21 cellular contexts compared by ENCODE assay signal in genomic region chr20:43579861-43580793, GRCh38. TPM values are rescaled to one million over a fixed set of nuclear protein-coding genes. Genes with fewer than 3 reads are reported as not detected.
DNase-seq lines count a peak whose midpoint lies in the region; ATAC-seq and TF ChIP-seq lines count a peak whose summit lies in the region.
"Had no signal": no experiment of that assay in that cellular context is flagged by ENCODE, and none has a peak within 500 bp of the region (broad histone marks: within the 10 kb centered on the region; RNA-seq: fewer than 3 reads in every experiment).

No MANE protein-coding gene starts in this region.

- peak; percentile 43 for DNase-seq in LoVo (ENCODE audit: low spot score)
- peak; percentile 23 for DNase-seq in colonic mucosa
- DNase-seq in spleen = peak; percentile 11
- DNase-seq in AML-193 (lab: John Stamatoyannopoulos, UW) = no peak
- DNase-seq in type B pancreatic cell (ENCODE audit: extremely low spot score, unreplicated experiment) = no peak
- DNase-seq: activated CD4-positive, alpha-beta memory T cell treated with anti-CD3 and anti-CD28 coated beads, Interleukin-2, amount 10 ng/mL, durations not matched to agents 7 days and 5 days; activated naive CD4-positive, alpha-beta T cell treated with Interleukin-2 at 50 U/mL for 16 hours; activated T-cell treated with anti-CD3 and anti-CD28 coated beads, Interleukin-2, amount 50 U/mL, for 4 hours; aorta; DND-41; mesenchymal stem cell; NCI-H2171 treated with DMSO at 0.1 percent for 48 hours; NCI-H526 treated with DMSO at 0.1 percent for 48 hours; sigmoid colon; T-helper 2 cell had no signal

- no peaks in the 10 kb centered on the region for H3K9me3 ChIP-seq in OCI-LY1 (ENCODE audit: low read length)
- no peaks in the 10 kb centered on the region for H3K9me3 ChIP-seq in colonic mucosa
- H3K9me3 ChIP-seq in spleen = no peaks in the 10 kb centered on the region
- H3K9me3 ChIP-seq: gastroesophageal sphincter, sigmoid colon had no signal

- no peaks in the 10 kb centered on the region for H3K36me3 ChIP-seq in OCI-LY1 (ENCODE audit: insufficient read depth, low read length)
- no peaks in the 10 kb centered on the region for H3K36me3 ChIP-seq in colonic mucosa
- H3K36me3 ChIP-seq in spleen = no peaks in the 10 kb centered on the region
- H3K36me3 ChIP-seq: gastroesophageal sphincter, sigmoid colon had no signal

- H3K36me3 Mint-ChIP-seq in type B pancreatic cell = no peaks in the 10 kb centered on the region
- H3K36me3 Mint-ChIP-seq: stimulated activated memory B cell treated with anti-CD40 and anti-IgM and Interleukin-4, amounts not matched to agents 10 μg/mL and 1 μg/mL and 100 μg/mL, for 72 hours had no signal

- intact Hi-C loops in colonic mucosa (cut with DNase I) = no loop called here
- intact Hi-C loops in spleen (cut with DNase I; ENCODE audit: low total_unique reads) = no loop called here

- ATAC-seq in GM18498 (IDR thresholded peaks at IDR 0.05; ENCODE audit: unreplicated experiment) = no peak
- ATAC-seq: activated T-cell treated with anti-CD3 and anti-CD28 coated beads, Interleukin-2, amount 50 U/mL, for 4 hours; gastroesophageal sphincter; stimulated activated memory B cell treated with anti-CD40 and anti-IgM and Interleukin-4, amounts not matched to agents 10 μg/mL and 1 μg/mL and 100 μg/mL, for 72 hours had no signal

- TF ChIP-seq CTCF in OCI-LY1 (IDR thresholded peaks at IDR 0.05; ENCODE audit: low read length) (no peak), colonic mucosa (IDR thresholded peaks at IDR 0.05) (no peak), spleen (IDR thresholded peaks at IDR 0.05 in 8 of 11, conservative IDR thresholded peaks at IDR 0.05 in 3 of 11) (no peak), type B pancreatic cell (conservative IDR thresholded peaks at IDR 0.05) (no peak)

- no peak overlapping the region for H2AFZ ChIP-seq in OCI-LY1 (ENCODE audit: low read length)

- H3K9me3 Mint-ChIP-seq in type B pancreatic cell = no peaks in the 10 kb centered on the region
- H3K9me3 Mint-ChIP-seq: activated CD4-positive, alpha-beta memory T cell treated with anti-CD3 and anti-CD28 coated beads, Interleukin-2, amount 10 ng/mL, durations not matched to agents 7 days and 5 days; activated T-cell treated with anti-CD3 and anti-CD28 coated beads, Interleukin-2, amount 50 U/mL, for 4 hours; central memory CD8-positive, alpha-beta T cell; nephron; stimulated activated memory B cell treated with anti-CD40 and anti-IgM and Interleukin-4, amounts not matched to agents 10 μg/mL and 1 μg/mL and 100 μg/mL, for 72 hours had no signal

- WGBS in spleen, 5 donors = 68 to 80% (median 76%) methylated on average over 7 of the region's 7 CpGs

- no peak overlapping the region for H3K4me3 Mint-ChIP-seq in type B pancreatic cell
- H3K4me3 Mint-ChIP-seq: activated CD4-positive, alpha-beta memory T cell treated with anti-CD3 and anti-CD28 coated beads, Interleukin-2, amount 10 ng/mL, durations not matched to agents 7 days and 5 days; activated T-cell treated with anti-CD3 and anti-CD28 coated beads, Interleukin-2, amount 50 U/mL, for 4 hours; central memory CD8-positive, alpha-beta T cell; nephron; stimulated activated memory B cell treated with anti-CD40 and anti-IgM and Interleukin-4, amounts not matched to agents 10 μg/mL and 1 μg/mL and 100 μg/mL, for 72 hours had no signal

- peak overlapping the region; percentile 3 for H3K27ac ChIP-seq in OCI-LY1 (ENCODE audit: low read depth, low read length, poor library complexity, severe bottlenecking)
- peak overlapping the region; percentile 68 for H3K27ac ChIP-seq in colonic mucosa
- peak overlapping the region in 1 of 8 donors; percentile 10 for H3K27ac ChIP-seq in spleen
- H3K27ac ChIP-seq: gastroesophageal sphincter, sigmoid colon had no signal

- no peaks in the 10 kb centered on the region for H3K27me3 ChIP-seq in OCI-LY1 (ENCODE audit: insufficient read depth, low read length)
- H3K27me3 ChIP-seq in colonic mucosa = no peaks in the 10 kb centered on the region
- H3K27me3 ChIP-seq in spleen (replicated peaks in 1 of 7) = no peaks in the 10 kb centered on the region
- H3K27me3 ChIP-seq: gastroesophageal sphincter, sigmoid colon had no signal

- H3K4me1 Mint-ChIP-seq in type B pancreatic cell (ENCODE audit: unreplicated experiment) = peaks cover 4% of the 10 kb centered on the region
- H3K4me1 Mint-ChIP-seq: central memory CD8-positive, alpha-beta T cell; stimulated activated memory B cell treated with anti-CD40 and anti-IgM and Interleukin-4, amounts not matched to agents 10 μg/mL and 1 μg/mL and 100 μg/mL, for 72 hours had no signal

- H3K9ac ChIP-seq in OCI-LY1 (ENCODE audit: low read length) (no peak overlapping the region), colonic mucosa (ENCODE audit: low read depth in 2 of 2, low read length in 2 of 2) (peak overlapping the region in 1 of 2 donors; percentile 58)

- TF ChIP-seq POLR2A in spleen (IDR thresholded peaks at IDR 0.05) = no peak

- no peak overlapping the region for H3K4me2 ChIP-seq in OCI-LY1 (ENCODE audit: low read length)

- H3K4me3 ChIP-seq in OCI-LY1 (ENCODE audit: low read depth, low read length, poor library complexity, severe bottlenecking) = no peak overlapping the region
- H3K4me3 ChIP-seq in colonic mucosa = no peak overlapping the region
- H3K4me3 ChIP-seq in spleen = no peak overlapping the region
- H3K4me3 ChIP-seq: gastroesophageal sphincter, sigmoid colon had no signal

- no peaks in the 10 kb centered on the region for H4K20me1 ChIP-seq in OCI-LY1 (ENCODE audit: insufficient read depth, low read length)

- no peaks in the 10 kb centered on the region for H3K27me3 Mint-ChIP-seq in type B pancreatic cell
- H3K27me3 Mint-ChIP-seq: central memory CD8-positive, alpha-beta T cell; stimulated activated memory B cell treated with anti-CD40 and anti-IgM and Interleukin-4, amounts not matched to agents 10 μg/mL and 1 μg/mL and 100 μg/mL, for 72 hours had no signal

- H3K79me2 ChIP-seq in OCI-LY1 (ENCODE audit: insufficient read depth, low read length) = no peaks in the 10 kb centered on the region

- no peaks in the 10 kb centered on the region for H3F3A ChIP-seq in OCI-LY1 (ENCODE audit: insufficient read depth, low read length)

- H3K9me2 ChIP-seq in OCI-LY1 (ENCODE audit: low read depth, low read length) = no peaks in the 10 kb centered on the region

- H3K27ac Mint-ChIP-seq in type B pancreatic cell = no peak overlapping the region
- H3K27ac Mint-ChIP-seq: activated CD4-positive, alpha-beta memory T cell treated with anti-CD3 and anti-CD28 coated beads, Interleukin-2, amount 10 ng/mL, durations not matched to agents 7 days and 5 days; nephron; stimulated activated memory B cell treated with anti-CD40 and anti-IgM and Interleukin-4, amounts not matched to agents 10 μg/mL and 1 μg/mL and 100 μg/mL, for 72 hours had no signal

- H3K4me1 ChIP-seq in OCI-LY1 (ENCODE audit: insufficient read depth, low read length, severe bottlenecking) (peaks cover 25% of the 10 kb centered on the region), colonic mucosa (no peaks in the 10 kb centered on the region), spleen (peaks cover 0 to 14% (median 0%) of the 10 kb centered on the region in 6 donors)
- H3K4me1 ChIP-seq: gastroesophageal sphincter had no signal

RNA-seq across cellular contexts. Expression of gene IFT52, which starts 10.6 kb away (rescaled TPM):
- total RNA-seq in colonic mucosa = 10 to 100 TPM; 12.6 to 19.2 TPM
- total RNA-seq in spleen = 10 to 100 TPM; 15.4 to 26.4 (median 23.3) TPM
- 10 to 100 TPM; 14.4 to 16.4 (median 15.9) TPM for polyA plus RNA-seq in spleen
- 28.1 and 47.0 TPM in 2 replicates for total RNA-seq in type B pancreatic cell (ENCODE audit: low replicate concordance)

RNA-seq across cellular contexts. Expression of gene SGK2, which starts 21.3 kb away (rescaled TPM):
- total RNA-seq in colonic mucosa (10 to 100 TPM; 80.2 to 82.3 TPM), spleen (1 to 10 TPM in 5 of 7 donors, under 1 TPM in 2; 0.50 to 3.1 (median 1.2) TPM), type B pancreatic cell (ENCODE audit: low replicate concordance) (9.9 and 10.7 TPM in 2 replicates)
- polyA plus RNA-seq in spleen = under 1 TPM; 0.54 to 0.65 (median 0.55) TPM

Comparison
In these comparisons a context has a peak if more than half of its experiments do, and no peak if none do; other contexts are left out.
1. DNase-seq: peak in LoVo (single experiment), colonic mucosa (single experiment) and spleen (single experiment); none in AML-193 (0 of 2) and type B pancreatic cell (single experiment).